25 cellular contexts compared by ENCODE assay signal in genomic region chr6:56837322-56837894, GRCh38.
DNase-seq lines count a peak whose midpoint lies in the region; ATAC-seq and TF ChIP-seq lines count a peak whose summit lies in the region.
"Had no signal": no experiment of that assay in that cellular context is flagged by ENCODE, and none has a peak within 500 bp of the region (broad histone marks: within the 10 kb centered on the region; RNA-seq: fewer than 3 reads in every experiment).

No MANE protein-coding gene starts in this region.

- peaks cover 86% of the 10 kb centered on the region for H3K4me1 ChIP-seq in left ventricle myocardium inferior
- peaks cover 6% of the 10 kb centered on the region; the same call in 1 of the 2 replicates for H3K4me1 ChIP-seq in SJCRH30
- H3K4me1 ChIP-seq: BE2C had no signal

- intact Hi-C loops in left ventricle myocardium inferior (cut with micrococcal nuclease): no loop called here
- intact Hi-C loops in cardiac septum (cut with DNase I): no loop called here

- TF ChIP-seq CTCF in left ventricle myocardium inferior (IDR thresholded peaks at IDR 0.05; ENCODE audit: borderline replicate concordance) (no peak), glutamatergic neuron (IDR thresholded peaks at IDR 0.05; ENCODE audit: partially characterized antibody, unreplicated experiment) (no peak), WERI-Rb-1 (IDR thresholded peaks at IDR 0.05; ENCODE audit: low read depth, low read length) (no peak)

- H3K4me3 ChIP-seq in left ventricle myocardium inferior: peak overlapping the region; percentile 78
- H3K4me3 ChIP-seq in WERI-Rb-1 (ENCODE audit: low read depth, low read length): no peak overlapping the region
- H3K4me3 ChIP-seq in SJCRH30: no peak overlapping the region
- H3K4me3 ChIP-seq: adrenal gland, transverse colon had no signal

- H3K27ac ChIP-seq in left ventricle myocardium inferior (replicated peaks) (peak overlapping the region; percentile 94), WERI-Rb-1 (no peak overlapping the region), SJCRH30 (no peak overlapping the region)
- H3K27ac ChIP-seq: adrenal gland, transverse colon had no signal

- no peaks in the 10 kb centered on the region for H3K9me3 ChIP-seq in left ventricle myocardium inferior (replicated peaks)
- H3K9me3 ChIP-seq in WERI-Rb-1 (ENCODE audit: severe bottlenecking): no peaks in the 10 kb centered on the region
- H3K9me3 ChIP-seq in SJCRH30 (replicated peaks): no peaks in the 10 kb centered on the region
- H3K9me3 ChIP-seq: adrenal gland, BE2C, transverse colon had no signal

- DNase-seq in left ventricle myocardium inferior (no peak), cardiac septum (ENCODE audit: low spot score) (no peak), NCI-H2227 treated with DMSO at 0.1 percent for 48 hours (lab: John Stamatoyannopoulos, UW) (peak; percentile 78), glutamatergic neuron (no peak), WERI-Rb-1 (no peak), SJCRH30 (no peak), SIG-M5 treated with dmso at 0.1 percent for 504 hours (lab: John Stamatoyannopoulos, UW; ENCODE audit: unreplicated experiment) (no peak)
- DNase-seq: activated CD4-positive, alpha-beta memory T cell treated with anti-CD3 and anti-CD28 coated beads for 36 hours; activated CD4-positive, CD25-positive, alpha-beta regulatory T cell; activated effector memory CD4-positive, alpha-beta T cell treated with anti-CD3 and anti-CD28 coated beads, Interleukin-2, amount 50 U/mL, for 16 hours; adrenal gland; BE2C; effector memory CD8-positive, alpha-beta T cell; naive B cell; NCI-H1105; NCI-H2081; occipital lobe; retina; RPMI8226; stimulated activated naive CD8-positive, alpha-beta T cell treated with anti-CD3 and anti-CD28 coated beads, Interleukin-15, amount 100 ng/mL, for 72 hours; T-helper 9 cell; transverse colon had no signal

- peaks cover 13% of the 10 kb centered on the region for H3K9me3 Mint-ChIP-seq in glutamatergic neuron (ENCODE audit: unreplicated experiment)
- H3K9me3 Mint-ChIP-seq: activated CD4-positive, alpha-beta memory T cell treated with anti-CD3 and anti-CD28 coated beads for 36 hours; naive B cell; stimulated activated naive CD8-positive, alpha-beta T cell treated with anti-CD3 and anti-CD28 coated beads, Interleukin-15, amount 100 ng/mL, for 72 hours had no signal

- H3K4me1 Mint-ChIP-seq in glutamatergic neuron (ENCODE audit: low read depth, unreplicated experiment): peaks cover 32% of the 10 kb centered on the region
- H3K4me1 Mint-ChIP-seq: memory B cell; naive B cell; stimulated activated naive CD8-positive, alpha-beta T cell treated with anti-CD3 and anti-CD28 coated beads, Interleukin-15, amount 100 ng/mL, for 72 hours had no signal

- peak overlapping the region; percentile 88 for H3K4me3 Mint-ChIP-seq in glutamatergic neuron (ENCODE audit: unreplicated experiment)
- H3K4me3 Mint-ChIP-seq: activated CD4-positive, alpha-beta memory T cell treated with anti-CD3 and anti-CD28 coated beads for 36 hours; effector memory CD8-positive, alpha-beta T cell; memory B cell; naive B cell; stimulated activated naive CD8-positive, alpha-beta T cell treated with anti-CD3 and anti-CD28 coated beads, Interleukin-15, amount 100 ng/mL, for 72 hours had no signal

- H3K36me3 Mint-ChIP-seq in glutamatergic neuron (ENCODE audit: unreplicated experiment): no peaks in the 10 kb centered on the region
- H3K36me3 Mint-ChIP-seq: activated CD4-positive, alpha-beta memory T cell treated with anti-CD3 and anti-CD28 coated beads for 36 hours; memory B cell; naive B cell had no signal

- no peak for ATAC-seq in HG02798 (IDR thresholded peaks at IDR 0.05; ENCODE audit: poor library complexity, unreplicated experiment)
- ATAC-seq: effector memory CD8-positive, alpha-beta T cell; esophagus mucosa; stimulated activated naive CD8-positive, alpha-beta T cell treated with anti-CD3 and anti-CD28 coated beads, Interleukin-15, amount 100 ng/mL, for 72 hours had no signal

- peak overlapping the region; percentile 31 for H3K27ac Mint-ChIP-seq in glutamatergic neuron (ENCODE audit: unreplicated experiment)
- H3K27ac Mint-ChIP-seq: activated CD4-positive, alpha-beta memory T cell treated with anti-CD3 and anti-CD28 coated beads for 36 hours; memory B cell; stimulated activated naive CD8-positive, alpha-beta T cell treated with anti-CD3 and anti-CD28 coated beads, Interleukin-15, amount 100 ng/mL, for 72 hours had no signal

- H3K27me3 ChIP-seq in left ventricle myocardium inferior (ENCODE audit: low read depth): no peaks in the 10 kb centered on the region
- no peaks in the 10 kb centered on the region for H3K27me3 ChIP-seq in WERI-Rb-1 (ENCODE audit: insufficient read depth, low read depth, severe bottlenecking)
- no peaks in the 10 kb centered on the region for H3K27me3 ChIP-seq in SJCRH30
- H3K27me3 ChIP-seq: adrenal gland, BE2C had no signal

- H3K36me3 ChIP-seq in left ventricle myocardium inferior (no peaks in the 10 kb centered on the region), WERI-Rb-1 (no peaks in the 10 kb centered on the region), SJCRH30 (no peaks in the 10 kb centered on the region)
- H3K36me3 ChIP-seq: adrenal gland, BE2C, transverse colon had no signal

- peaks cover 3% of the 10 kb centered on the region for H3K27me3 Mint-ChIP-seq in glutamatergic neuron (ENCODE audit: unreplicated experiment)
